20 cellular contexts compared by ENCODE assay signal in the genomic region with DNA sequence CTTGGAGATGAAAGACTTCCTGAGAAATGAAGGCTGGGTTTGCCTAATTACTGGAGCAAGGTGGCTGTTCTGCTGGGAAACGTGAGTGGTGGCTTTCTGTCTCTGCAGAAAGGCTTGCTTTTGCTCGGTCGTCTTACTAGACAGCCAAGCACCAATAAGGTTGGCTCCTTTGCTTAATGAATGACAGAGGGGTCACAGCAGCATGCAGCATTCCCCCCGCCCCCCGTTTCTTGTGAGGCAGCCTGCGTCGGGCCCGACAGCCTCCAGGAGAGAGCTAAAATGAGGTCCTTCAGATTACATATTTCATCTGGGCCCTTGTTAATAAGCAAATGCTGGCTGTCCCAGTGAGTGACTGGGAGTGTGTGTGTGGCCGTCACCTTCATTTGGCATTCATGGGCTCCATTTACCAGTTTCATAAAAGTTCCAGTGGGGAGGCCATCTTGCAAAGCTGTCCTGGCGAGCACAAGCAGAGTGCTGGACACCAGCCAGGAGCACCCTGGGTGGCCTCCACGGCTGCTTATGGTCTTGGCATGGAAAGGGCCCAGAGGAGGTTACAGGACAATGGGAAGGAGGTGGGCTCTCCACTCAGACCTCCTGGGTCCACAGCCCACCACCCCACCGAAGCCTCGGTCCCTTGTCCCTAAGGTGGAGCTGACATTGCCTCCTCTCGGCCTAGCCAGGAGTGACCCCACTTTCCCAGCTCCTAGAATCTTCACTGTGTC. TPM values are rescaled to one million over a fixed set of nuclear protein-coding genes. Genes with fewer than 3 reads are reported as not detected.
DNase-seq lines count a peak whose midpoint lies in the region; ATAC-seq, FAIRE-seq and TF ChIP-seq lines count a peak whose summit lies in the region.
"Had no signal": no experiment of that assay in that cellular context is flagged by ENCODE, and none has a peak within 500 bp of the region (broad histone marks: within the 10 kb centered on the region; RNA-seq: fewer than 3 reads in every experiment).

No MANE protein-coding gene starts in this region.

- DNase-seq in Right ventricle myocardium inferior (ENCODE audit: missing footprints) (peak; percentile 52), left cardiac atrium (no peak), NCI-H69 (lab: John Stamatoyannopoulos, UW) (peak; percentile 15), choroid plexus epithelial cell (ENCODE audit: low read depth) (peak; percentile 54), testis (peak; percentile 69), frontal cortex (ENCODE audit: low spot score in 2 of 2) (no peak)
- DNase-seq: activated CD4-positive, CD25-positive, alpha-beta regulatory T cell treated with anti-CD3 and anti-CD28 coated beads, Interleukin-2, amount 50 U/mL, for 72 hours; activated CD8-positive, alpha-beta memory T cell treated with anti-CD3 and anti-CD28 coated beads, Interleukin-2, amount 50 U/mL, for 4 hours; activated naive CD4-positive, alpha-beta T cell treated with anti-CD3 and anti-CD28 coated beads, Interleukin-2, amount 50 U/mL, for 16 hours; Caco-2; effector memory CD8-positive, alpha-beta T cell; NCI-H1436; NCI-H524 treated with DMSO at 0.1 percent for 48 hours; posterior cingulate gyrus; stimulated activated CD4-positive, alpha-beta T cell treated with anti-CD3 and anti-CD28 coated beads, Interleukin-12 subunit alpha, Interleukin-12 subunit beta, amount 100 ng/mL, for 4 hours; stimulated activated naive CD8-positive, alpha-beta T cell treated with anti-CD3 and anti-CD28 coated beads, Interleukin-15, amount 100 ng/mL, for 72 hours; T-helper 17 cell had no signal

- peaks cover 46% of the 10 kb centered on the region for H3K4me1 ChIP-seq in testis

- ATAC-seq in Right ventricle myocardium inferior (no peak), left cardiac atrium (no peak), HG02763 (IDR thresholded peaks at IDR 0.05; ENCODE audit: unreplicated experiment) (no peak), HG02938 (IDR thresholded peaks at IDR 0.05; ENCODE audit: unreplicated experiment) (no peak)
- ATAC-seq: effector memory CD8-positive, alpha-beta T cell; stimulated activated naive CD8-positive, alpha-beta T cell treated with anti-CD3 and anti-CD28 coated beads, Interleukin-15, amount 100 ng/mL, for 72 hours; T-helper 17 cell had no signal

- TF ChIP-seq CTCF in choroid plexus epithelial cell (conservative IDR thresholded peaks at IDR 0.05; ENCODE audit: low read depth, low read length) (no peak), testis (IDR thresholded peaks at IDR 0.05) (no peak)

- H3K27me3 ChIP-seq in testis = no peaks in the 10 kb centered on the region

- H3K36me3 ChIP-seq in testis (ENCODE audit: low read depth, missing control alignments) = no peaks in the 10 kb centered on the region

- no peak overlapping the region for H3K4me3 ChIP-seq in choroid plexus epithelial cell (ENCODE audit: low read depth, low read length)
- no peak overlapping the region for H3K4me3 ChIP-seq in testis

- no peak for FAIRE-seq in frontal cortex (lab: Jason Lieb, UNC)

- intact Hi-C loops in Right ventricle myocardium inferior (cut with DNase I) = no loop called here
- intact Hi-C loops in left cardiac atrium (cut with DNase I) = loop anchor here in 1 of 2 donors (5.0 kb wide), 1 partner anchor 269 kb away; no protein-coding TSS in a partner anchor
- intact Hi-C loops in testis (cut with DNase I; ENCODE audit: low total_unique reads) = no loop called here

- 63 to 76% methylated on average over 13 to 14 of the region's 14 CpGs for WGBS in testis, 2 donors

- no peaks in the 10 kb centered on the region for H3K9me3 ChIP-seq in testis
- H3K9me3 ChIP-seq: Caco-2 had no signal

- peak overlapping the region; percentile 23 to 64 for H3K27ac ChIP-seq in testis
- H3K27ac ChIP-seq: KMS-11 had no signal

- no peak for TF ChIP-seq POLR2A in testis (IDR thresholded peaks at IDR 0.05)

RNA-seq across cellular contexts. Expression of a gene that starts 37.2 kb away (rescaled TPM):
- total RNA-seq in Right ventricle myocardium inferior = 37.2 TPM
- total RNA-seq in left cardiac atrium = 10 to 100 TPM; 26.7 to 40.5 TPM
- total RNA-seq in testis = 100 to 1,000 TPM; 208 to 321 TPM
- 309 TPM for polyA plus RNA-seq in testis (ENCODE audit: insufficient read depth, low read depth, low replicate concordance)
- total RNA-seq in frontal cortex = 143 TPM

Comparison
In these comparisons a context has a peak if more than half of its experiments do, and no peak if none do; other contexts are left out.
1. DNase-seq: peak in Right ventricle myocardium inferior (single experiment), NCI-H69 (single experiment), choroid plexus epithelial cell (single experiment) and testis (single experiment); none in left cardiac atrium (single experiment) and frontal cortex (0 of 2).